ENCODE assay signal across 3 cellular contexts in genomic region chr3:46520531-46520930, GRCh38.
TF ChIP-seq lines count a peak whose summit lies in the region.

No MANE protein-coding gene starts in this region.

TF ChIP-seq in GM23338, 12 proteins besides CTCF, POLR2A, EP300 and RAD21 (continues in another document):
- TF ChIP-seq ZNF331 (CRISPR knock-in tag; IDR thresholded peaks at IDR 0.05; ENCODE audit: low read depth), result no peak
- no peak for TF ChIP-seq ETS1 (IDR thresholded peaks at IDR 0.05)
- TF ChIP-seq EZH2phosphoT487 (IDR thresholded peaks at IDR 0.05; ENCODE audit: unreplicated experiment), result no peak
- TF ChIP-seq STAT1 (IDR thresholded peaks at IDR 0.05; ENCODE audit: unreplicated experiment), result no peak
- no peak for TF ChIP-seq POLR2AphosphoS5 (IDR thresholded peaks at IDR 0.05; ENCODE audit: low read depth)
- no peak for TF ChIP-seq NANOG (IDR thresholded peaks at IDR 0.05; ENCODE audit: borderline replicate concordance)
- TF ChIP-seq EZH2 (IDR thresholded peaks at IDR 0.05; ENCODE audit: low read depth, unreplicated experiment), result no peak
- no peak for TF ChIP-seq REST (IDR thresholded peaks at IDR 0.05; ENCODE audit: unreplicated experiment)
- TF ChIP-seq JUNB (IDR thresholded peaks at IDR 0.05; ENCODE audit: unreplicated experiment), result no peak

TF ChIP-seq in IMR-90, 13 proteins besides CTCF, POLR2A, EP300 and RAD21:
- TF ChIP-seq RCOR1 (IDR thresholded peaks at IDR 0.05; ENCODE audit: insufficient replicate concordance, low read length), result no peak
- no peak for TF ChIP-seq USF2 (IDR thresholded peaks at IDR 0.05; ENCODE audit: low read depth, low read length)
- no peak for TF ChIP-seq NFE2L2 (IDR thresholded peaks at IDR 0.05; ENCODE audit: low read depth, low read length)
- no peak for TF ChIP-seq SMC3 (IDR thresholded peaks at IDR 0.05; ENCODE audit: low read depth, low read length)
- no peak for TF ChIP-seq MAFK (IDR thresholded peaks at IDR 0.05; ENCODE audit: low read depth, low read length)
- TF ChIP-seq ELK1 (IDR thresholded peaks at IDR 0.05; ENCODE audit: borderline replicate concordance, low read depth, low read length), result no peak
- no peak for TF ChIP-seq CHD1 (IDR thresholded peaks at IDR 0.05; ENCODE audit: low read depth, low read length)
- TF ChIP-seq MAZ (IDR thresholded peaks at IDR 0.05; ENCODE audit: borderline replicate concordance, low read depth, low read length), result no peak
- no peak for TF ChIP-seq MXI1 (IDR thresholded peaks at IDR 0.05; ENCODE audit: borderline replicate concordance, low read depth, low read length)

TF ChIP-seq in GM12878, 131 proteins besides CTCF, POLR2A, EP300 and RAD21:
- TF ChIP-seq SREBF2 (IDR thresholded peaks at IDR 0.05; ENCODE audit: low read length) (no peak), ZNF274 (IDR thresholded peaks at IDR 0.05; ENCODE audit: insufficient read depth, insufficient read length) (no peak), ZNF622 (IDR thresholded peaks at IDR 0.05) (no peak), BCL11A (IDR thresholded peaks at IDR 0.05; ENCODE audit: low read depth, low read length) (no peak), CHD2 (IDR thresholded peaks at IDR 0.05; ENCODE audit: borderline replicate concordance, low read depth, low read length) (no peak), SRF (IDR thresholded peaks at IDR 0.05; ENCODE audit: low read depth in 2 of 2, low read length in 2 of 2) (no peak), YBX1 (IDR thresholded peaks at IDR 0.05) (no peak), RB1 (IDR thresholded peaks at IDR 0.05; ENCODE audit: borderline replicate concordance) (no peak), ZNF592 (IDR thresholded peaks at IDR 0.05) (no peak), CHD1 (IDR thresholded peaks at IDR 0.05; ENCODE audit: low read depth, low read length) (no peak), NR2C2 (IDR thresholded peaks at IDR 0.05; ENCODE audit: borderline replicate concordance, control insufficient read depth, insufficient read length, low read depth) (no peak), NFXL1 (IDR thresholded peaks at IDR 0.05; ENCODE audit: borderline replicate concordance) (no peak), ATF3 (IDR thresholded peaks at IDR 0.05; ENCODE audit: borderline replicate concordance, extremely low read depth, low read depth, low read length) (no peak), LARP7 (IDR thresholded peaks at IDR 0.05) (no peak), NFIC (IDR thresholded peaks at IDR 0.05; ENCODE audit: low read depth, low read length) (no peak)
